In genomic region chr6:149441740-149442139, GRCh38 we compare ENCODE assay signal across 21 cellular contexts. TPM values are rescaled to one million over a fixed set of nuclear protein-coding genes. Genes with fewer than 3 reads are reported as not detected.
"Had no signal": no experiment of that assay in that cellular context is flagged by ENCODE, and none has a peak within 500 bp of the region (broad histone marks: within the 10 kb centered on the region; RNA-seq: fewer than 3 reads in every experiment).

No MANE protein-coding gene starts in this region.

- H3K4me3 ChIP-seq: colonic mucosa, gastrocnemius medialis, left lung, thyroid gland had no signal

- H3K36me3 ChIP-seq: brain microvascular endothelial cell, colonic mucosa, gastrocnemius medialis, left lung, neutrophil, thyroid gland, WERI-Rb-1 had no signal

- H3K27ac ChIP-seq: brain microvascular endothelial cell, colonic mucosa, gastrocnemius medialis, left lung, neutrophil, parathyroid adenoma, thyroid gland, WERI-Rb-1 had no signal

- H3K9me3 Mint-ChIP-seq: central memory CD8-positive, alpha-beta T cell had no signal

- H3K9me3 ChIP-seq: colonic mucosa, gastrocnemius medialis, left lung, neutrophil, thyroid gland had no signal

- ATAC-seq: gastrocnemius medialis; left lung; naive thymus-derived CD4-positive, alpha-beta T cell had no signal

- H3K27ac Mint-ChIP-seq: naive thymus-derived CD4-positive, alpha-beta T cell had no signal

- DNase-seq: activated CD4-positive, alpha-beta T cell treated with anti-CD3 and anti-CD28 coated beads for 1 hour; activated CD8-positive, alpha-beta memory T cell treated with anti-CD3 and anti-CD28 coated beads for 24 hours; activated naive CD4-positive, alpha-beta T cell treated with Interleukin-2 at 50 U/mL for 16 hours; anterior cingulate cortex; brain microvascular endothelial cell; colonic mucosa; erythroblast; gastrocnemius medialis; kidney; left lung; naive thymus-derived CD4-positive, alpha-beta T cell; stimulated activated CD4-positive, alpha-beta T cell treated with anti-CD3 and anti-CD28 coated beads, Interleukin-2, amount 100 ng/mL, for 24 hours; stimulated activated naive CD4-positive, alpha-beta T cell treated with Interleukin-2 at 50 U/mL for 16 hours; SW 1271; thyroid gland; WERI-Rb-1 had no signal

- H3K4me1 ChIP-seq: colonic mucosa, gastrocnemius medialis, left lung, parathyroid adenoma, thyroid gland had no signal

- H3K27me3 ChIP-seq: brain microvascular endothelial cell, colonic mucosa, gastrocnemius medialis, left lung, neutrophil, thyroid gland had no signal

- FAIRE-seq: endometrium, kidney had no signal

RNA-seq across cellular contexts. Expression of gene SUMO4, which starts 41.7 kb away (rescaled TPM):
- polyA plus RNA-seq: urinary bladder had no signal
